ENCODE assay signal across 12 cellular contexts in the genomic region with DNA sequence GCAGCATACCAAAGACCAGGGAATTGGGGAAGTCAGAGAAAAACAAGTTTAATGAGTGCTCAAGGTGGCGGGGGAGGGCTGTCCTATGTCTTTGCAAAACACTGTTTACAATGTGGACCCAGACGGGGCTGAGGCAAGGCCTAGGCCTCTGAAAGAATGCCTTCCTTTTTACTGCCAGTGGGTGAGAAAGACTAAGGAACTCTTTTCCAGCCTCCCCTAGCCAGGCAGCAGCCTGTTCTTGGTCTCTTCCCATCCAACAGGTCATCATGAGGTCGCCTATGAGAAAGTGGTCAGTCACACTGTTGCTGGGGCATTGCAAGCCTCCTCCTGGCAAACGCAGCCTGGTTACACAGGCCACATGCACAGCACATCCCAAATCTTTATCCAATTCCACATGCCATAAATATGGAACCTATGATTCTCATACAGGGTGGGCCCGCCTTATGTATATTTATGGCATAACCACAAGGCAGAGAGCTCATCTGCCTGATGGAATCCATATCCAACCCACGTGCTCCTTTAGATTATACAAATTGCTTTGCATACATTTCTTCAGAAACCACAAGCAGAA. TPM values are rescaled to one million over a fixed set of nuclear protein-coding genes. Genes with fewer than 3 reads are reported as not detected.
DNase-seq lines count a peak whose midpoint lies in the region; ATAC-seq and TF ChIP-seq lines count a peak whose summit lies in the region.
"Had no signal": no experiment of that assay in that cellular context is flagged by ENCODE, and none has a peak within 500 bp of the region (broad histone marks: within the 10 kb centered on the region; RNA-seq: fewer than 3 reads in every experiment).

No MANE protein-coding gene starts in this region.

- H3K9me3 ChIP-seq in GM23248 (ENCODE audit: low read depth) (no peaks in the 10 kb centered on the region), hepatocyte (ENCODE audit: low read depth) (no peaks in the 10 kb centered on the region), transverse colon (no peaks in the 10 kb centered on the region)

- no peaks in the 10 kb centered on the region for H3K27me3 Mint-ChIP-seq in WTC11 (ENCODE audit: low read depth)
- H3K27me3 Mint-ChIP-seq: activated naive CD8-positive, alpha-beta T cell had no signal

- TF ChIP-seq EP300 in transverse colon (IDR thresholded peaks at IDR 0.05; ENCODE audit: low read depth), result no peak

- in situ Hi-C loops in GM23248 (cut with MboI) (no loop called here), transverse colon (cut with MboI; ENCODE audit: low pct_ligation_motif_present in 1 of 4, low pct_unique_long_range_greater_than_20kb in 1 of 4, low sequenced_read_pairs in 3 of 4) (no loop called here)

- peaks cover 19% of the 10 kb centered on the region for H3F3A ChIP-seq in GM23248 (ENCODE audit: insufficient read depth)

- intact Hi-C loops in transverse colon (cut with DNase I; ENCODE audit: low total_unique reads), result loop anchor here (10.0 kb wide), 1 partner anchor 46 kb away; the partner anchor contains the start of gene NRP2

- peak; percentile 19 for ATAC-seq in WTC11
- ATAC-seq in GM18907 (IDR thresholded peaks at IDR 0.05; ENCODE audit: unreplicated experiment), result no peak
- ATAC-seq: effector memory CD8-positive, alpha-beta T cell had no signal

- POLR2A ChIA-PET in WTC11 (lab: Charles Lee), result interaction anchor here (0.6 kb wide), 1 partner anchor 236 kb away, joined by 6 read pairs; no protein-coding TSS in a partner anchor

- peak overlapping the region; percentile 23; the same call in 1 of the 2 replicates for H3K9ac ChIP-seq in GM23248

- H3K36me3 ChIP-seq in GM23248 (ENCODE audit: low read depth) (no peaks in the 10 kb centered on the region), hepatocyte (replicated peaks; ENCODE audit: insufficient read depth, low read depth) (no peaks in the 10 kb centered on the region), transverse colon (no peaks in the 10 kb centered on the region), H7 (replicated peaks; ENCODE audit: control insufficient read depth, insufficient read depth, low read length) (no peaks in the 10 kb centered on the region; the same call in none of the 2 replicates)

- WGBS in GM23248 (ENCODE audit: low coverage in 1 of 2, low lambda C conversion rate in 2 of 2, missing lambda C conversion rate in 2 of 2), 2 experiments, result 88 to 91% methylated on average over 6 of the region's 6 CpGs
- 68% methylated on average over 6 of the region's 6 CpGs for WGBS in hepatocyte (ENCODE audit: low lambda C conversion rate, missing lambda C conversion rate)
- WGBS in transverse colon (ENCODE audit: low coverage in 1 of 2), 2 donors, result 64 to 74% methylated on average over 4 to 6 of the region's 6 CpGs

- H3K27ac ChIP-seq in GM23248 (peak overlapping the region; percentile 70), hepatocyte (peak overlapping the region; percentile 11), transverse colon (peak overlapping the region; percentile 69 to 86 (median 80))

- H3K36me3 Mint-ChIP-seq in WTC11, result peaks cover 16% of the 10 kb centered on the region
- H3K36me3 Mint-ChIP-seq: activated naive CD8-positive, alpha-beta T cell had no signal

- H3K9me2 ChIP-seq in GM23248 (ENCODE audit: insufficient read depth) (no peaks in the 10 kb centered on the region), hepatocyte (replicated peaks; ENCODE audit: insufficient read depth) (no peaks in the 10 kb centered on the region)

- no peaks in the 10 kb centered on the region for H3K27me3 ChIP-seq in GM23248 (replicated peaks; ENCODE audit: insufficient read depth)
- H3K27me3 ChIP-seq in hepatocyte, result no peaks in the 10 kb centered on the region
- no peaks in the 10 kb centered on the region for H3K27me3 ChIP-seq in transverse colon
- no peaks in the 10 kb centered on the region for H3K27me3 ChIP-seq in H7 (ENCODE audit: control insufficient read depth, insufficient read depth, low read length)

- H3K4me3 ChIP-seq in GM23248 (no peak overlapping the region), hepatocyte (no peak overlapping the region), transverse colon (no peak overlapping the region), H7 (ENCODE audit: insufficient read depth, low read depth, low read length) (no peak overlapping the region)
- H3K4me3 ChIP-seq: skin epidermis had no signal

- TF ChIP-seq CTCF in WTC11 (IDR thresholded peaks at IDR 0.05) (no peak), hepatocyte (IDR thresholded peaks at IDR 0.05; ENCODE audit: poor library complexity) (no peak), transverse colon (IDR thresholded peaks at IDR 0.05) (no peak)

- H3K79me2 ChIP-seq in GM23248 (ENCODE audit: insufficient read depth) (no peaks in the 10 kb centered on the region), hepatocyte (no peaks in the 10 kb centered on the region)

- no peaks in the 10 kb centered on the region for H3K9me3 Mint-ChIP-seq in WTC11
- H3K9me3 Mint-ChIP-seq: effector memory CD8-positive, alpha-beta T cell; T-helper 2 cell treated with Interferon-gamma antibody and Interleukin-4, amounts not matched to agents 5 μg/mL and 100 μg/mL, for 36 hours had no signal

- H3K27ac Mint-ChIP-seq in WTC11, result 0 out of 2 replicates have a peak overlapping the region, but pooled peaks have one; percentile 20
- H3K27ac Mint-ChIP-seq: activated naive CD8-positive, alpha-beta T cell; effector memory CD8-positive, alpha-beta T cell; T-helper 2 cell treated with Interferon-gamma antibody and Interleukin-4, amounts not matched to agents 5 μg/mL and 100 μg/mL, for 36 hours had no signal

- H4K20me1 ChIP-seq in GM23248 (ENCODE audit: insufficient read depth) (no peaks in the 10 kb centered on the region), hepatocyte (ENCODE audit: insufficient read depth, poor library complexity, severe bottlenecking) (no peaks in the 10 kb centered on the region)

- CTCF ChIA-PET in WTC11 (lab: Charles Lee), result interaction anchor here (0.5 to 5.3 kb wide), 4 partner anchors 10 to 35 kb away, joined by 3 to 32 read pairs (median 8); no protein-coding TSS in a partner anchor

- H3K4me2 ChIP-seq in GM23248 (ENCODE audit: unreplicated experiment) (no peak overlapping the region), hepatocyte (no peak overlapping the region)

- H3K4me1 Mint-ChIP-seq in WTC11, result peaks cover 50% of the 10 kb centered on the region

- no peak overlapping the region for H2AFZ ChIP-seq in GM23248
- no peak overlapping the region for H2AFZ ChIP-seq in hepatocyte

- H3K4me3 Mint-ChIP-seq in WTC11, result no peak overlapping the region
- H3K4me3 Mint-ChIP-seq: activated naive CD8-positive, alpha-beta T cell; effector memory CD8-positive, alpha-beta T cell; T-helper 2 cell treated with Interferon-gamma antibody and Interleukin-4, amounts not matched to agents 5 μg/mL and 100 μg/mL, for 36 hours had no signal

- DNase-seq in GM23248 (peak; percentile 51), WTC11 (ENCODE audit: low spot score) (no peak), hepatocyte (ENCODE audit: low spot score) (no peak), transverse colon (no peak), HuH-7.5 (ENCODE audit: low spot score) (no peak), H7 (no peak)
- DNase-seq: effector memory CD8-positive, alpha-beta T cell; NCI-H146 had no signal

- TF ChIP-seq POLR2A in transverse colon (IDR thresholded peaks at IDR 0.05), result no peak

- peaks cover 35% of the 10 kb centered on the region for H3K4me1 ChIP-seq in GM23248 (ENCODE audit: insufficient read depth)
- H3K4me1 ChIP-seq in hepatocyte (ENCODE audit: insufficient read depth), result peaks cover 30% of the 10 kb centered on the region
- H3K4me1 ChIP-seq in transverse colon, result peaks cover 6 to 50% (median 18%) of the 10 kb centered on the region in 4 donors

TF ChIP-seq in WTC11, 78 proteins besides CTCF, POLR2A, EP300 and RAD21 (continues in another document):
- TF ChIP-seq ATF1 (CRISPR knock-in tag; IDR thresholded peaks at IDR 0.05) (no peak), CDX4 (CRISPR knock-in tag; IDR thresholded peaks at IDR 0.05; ENCODE audit: borderline replicate concordance) (no peak), ELF4 (CRISPR knock-in tag; IDR thresholded peaks at IDR 0.05; ENCODE audit: low read depth) (no peak), SMAD4 (CRISPR knock-in tag; IDR thresholded peaks at IDR 0.05) (no peak), ATF2 (CRISPR knock-in tag; IDR thresholded peaks at IDR 0.05; ENCODE audit: borderline replicate concordance, low read depth) (no peak), SP1 (CRISPR knock-in tag; conservative IDR thresholded peaks at IDR 0.05) (no peak), RELA (CRISPR knock-in tag; IDR thresholded peaks at IDR 0.05; ENCODE audit: borderline replicate concordance) (no peak), ZMAT4 (CRISPR knock-in tag; IDR thresholded peaks at IDR 0.05) (no peak)

RNA-seq across cellular contexts. Expression of gene NRP2, which starts 48.5 kb away (rescaled TPM):
- total RNA-seq in GM23248 (2014; rRNA removed; shearing (Covaris generic)), result 9.0 and 36.7 TPM in 2 replicates
- polyA plus RNA-seq in GM23248 (2016; fragmentation: Nextera tagmentation; extraction: Ambion mirVana), result 5.6 and 6.9 TPM in 2 replicates
- total RNA-seq in WTC11 (2021), result 19.5 to 41.0 TPM (median 19.9 TPM) in 3 replicates
- total RNA-seq in hepatocyte, result 60.2 and 79.2 TPM in 2 replicates
- 61.0 and 74.6 TPM in 2 replicates for polyA plus RNA-seq in hepatocyte
- 100 to 1,000 TPM in 1 of 4 donors, 10 to 100 TPM in 3; 35.1 to 146 (median 63.9) TPM for total RNA-seq in transverse colon
- total RNA-seq in H7 (2014; rRNA removed; shearing (Covaris generic)), result 89.1 and 92.4 TPM in 2 replicates

Comparison
In these comparisons a context has a peak if more than half of its experiments do, and no peak if none do; other contexts are left out.
1. H3K27ac ChIP-seq: peak in every context shown above with its lines; median percentile 80 in transverse colon; 70 in GM23248; 11 in hepatocyte.